ENCODE assay signal across 1 cellular context in the genomic region with DNA sequence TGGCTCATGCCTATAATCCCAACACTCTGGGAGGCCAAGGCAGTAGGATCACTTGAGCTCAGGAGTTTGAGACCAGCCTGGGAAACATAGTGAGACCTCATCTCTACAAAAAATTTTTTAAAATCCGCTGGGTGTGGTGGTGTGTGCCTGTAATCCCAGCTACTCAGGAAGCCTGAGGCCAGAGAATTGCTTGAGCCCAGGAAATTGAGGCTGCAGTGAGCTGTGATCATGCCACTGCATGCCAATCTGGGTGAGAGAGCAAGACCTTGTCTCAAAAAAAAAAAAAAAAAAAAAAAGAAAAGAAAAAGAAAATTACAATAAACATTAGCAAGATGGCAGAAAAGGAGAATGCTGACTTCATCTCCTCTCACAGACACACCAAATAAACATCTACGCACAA. TPM values are rescaled to one million over a fixed set of nuclear protein-coding genes. Genes with fewer than 3 reads are reported as not detected.
"Had no signal": no experiment of that assay in that cellular context is flagged by ENCODE, and none has a peak within 500 bp of the region (broad histone marks: within the 10 kb centered on the region; RNA-seq: fewer than 3 reads in every experiment).

No MANE protein-coding gene starts in this region.

RNA-seq across cellular contexts. Expression of a gene that starts 36.4 kb away (rescaled TPM):
- total RNA-seq: RPMI7951 had no signal
